Comparison of ENCODE assay signal across 16 cellular contexts in the genomic region with DNA sequence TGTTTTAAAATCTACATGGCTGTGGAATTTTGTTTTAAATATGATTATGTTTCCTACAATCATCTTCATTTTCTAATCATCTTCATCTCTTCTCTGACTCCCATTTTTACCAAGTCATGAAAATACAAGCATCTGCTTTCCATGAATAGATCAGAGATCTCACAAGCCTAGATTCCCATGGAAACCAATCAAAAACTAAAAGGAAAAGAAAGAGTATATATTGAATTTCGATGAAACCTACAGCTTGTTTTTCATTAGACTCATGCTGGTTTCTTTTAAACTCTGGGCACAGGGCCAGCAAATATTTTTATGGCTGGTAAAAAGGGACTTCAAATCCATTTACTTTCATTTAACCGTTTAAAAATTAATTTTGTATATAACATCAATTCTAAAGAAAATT. TPM values are rescaled to one million over a fixed set of nuclear protein-coding genes. Genes with fewer than 3 reads are reported as not detected.
DNase-seq lines count a peak whose midpoint lies in the region; ATAC-seq and TF ChIP-seq lines count a peak whose summit lies in the region.
"Had no signal": no experiment of that assay in that cellular context is flagged by ENCODE, and none has a peak within 500 bp of the region (broad histone marks: within the 10 kb centered on the region; RNA-seq: fewer than 3 reads in every experiment).

No MANE protein-coding gene starts in this region.

- H3K4me1 Mint-ChIP-seq in activated CD4-positive, alpha-beta T cell treated with anti-CD3 and anti-CD28 coated beads for 36 hours = no peaks in the 10 kb centered on the region
- H3K4me1 Mint-ChIP-seq: activated T-helper 17 cell treated with anti-CD3 and anti-CD28 coated beads, Interleukin-2, amount 50 U/mL, for 72 hours had no signal

- no peak overlapping the region for H3K4me3 ChIP-seq in astrocyte of the spinal cord (ENCODE audit: low read depth, low read length)
- H3K4me3 ChIP-seq in heart right ventricle = no peak overlapping the region
- H3K4me3 ChIP-seq: esophagus squamous epithelium, lower lobe of right lung, right atrium auricular region, transverse colon had no signal

- no peak overlapping the region for H3K4me3 Mint-ChIP-seq in activated CD4-positive, alpha-beta T cell treated with anti-CD3 and anti-CD28 coated beads for 36 hours
- H3K4me3 Mint-ChIP-seq: activated CD8-positive, alpha-beta T cell treated with anti-CD3 and anti-CD28 coated beads, Interleukin-2, amount 10 ng/mL, durations not matched to agents 7 days and 5 days; activated T-helper 17 cell treated with anti-CD3 and anti-CD28 coated beads, Interleukin-2, amount 50 U/mL, for 72 hours; dendritic cell treated with granulocyte-macrophage colony-stimulating factor and Interleukin-4, amounts not matched to agents 40 ng/mL and 50 ng/mL, for 4 days had no signal

- peaks cover 0 to 3% (median 0%) of the 10 kb centered on the region in 9 donors for H3K4me1 ChIP-seq in heart right ventricle
- H3K4me1 ChIP-seq: esophagus squamous epithelium, lower lobe of right lung, right atrium auricular region, transverse colon had no signal

- no peak overlapping the region for H3K27ac Mint-ChIP-seq in activated CD4-positive, alpha-beta T cell treated with anti-CD3 and anti-CD28 coated beads for 36 hours
- H3K27ac Mint-ChIP-seq: activated CD8-positive, alpha-beta T cell treated with anti-CD3 and anti-CD28 coated beads, Interleukin-2, amount 10 ng/mL, durations not matched to agents 7 days and 5 days; activated T-helper 17 cell treated with anti-CD3 and anti-CD28 coated beads, Interleukin-2, amount 50 U/mL, for 72 hours; dendritic cell treated with granulocyte-macrophage colony-stimulating factor and Interleukin-4, amounts not matched to agents 40 ng/mL and 50 ng/mL, for 4 days had no signal

- peak; percentile 26 for DNase-seq in COR-L47 (lab: John Stamatoyannopoulos, UW)
- peak; percentile 27 for DNase-seq in M059J (ENCODE audit: low read depth)
- DNase-seq in astrocyte of the spinal cord (ENCODE audit: low read depth, low spot score) = peak; percentile 62
- DNase-seq in iris pigment epithelial cell (ENCODE audit: low read depth) = peak; percentile 49
- no peak for DNase-seq in heart right ventricle
- no peak for DNase-seq in activated CD8-positive, alpha-beta memory T cell treated with anti-CD3 and anti-CD28 coated beads for 24 hours
- DNase-seq in activated CD4-positive, alpha-beta T cell treated with anti-CD3 and anti-CD28 coated beads for 36 hours = no peak
- DNase-seq: activated CD8-positive, alpha-beta T cell treated with anti-CD3 and anti-CD28 coated beads, Interleukin-2, amount 10 ng/mL, durations not matched to agents 7 days and 5 days; esophagus squamous epithelium; lower lobe of right lung; stimulated activated CD4-positive, alpha-beta T cell treated with anti-CD3 and anti-CD28 coated beads, Interleukin-2, amount 100 ng/mL, for 48 hours; transverse colon had no signal

- in situ Hi-C loops in astrocyte of the spinal cord (cut with HindIII; ENCODE audit: low sequenced_read_pairs) = no loop called here

- H3K9me3 Mint-ChIP-seq in activated CD4-positive, alpha-beta T cell treated with anti-CD3 and anti-CD28 coated beads for 36 hours (ENCODE audit: low read depth) = no peaks in the 10 kb centered on the region
- H3K9me3 Mint-ChIP-seq: activated T-helper 17 cell treated with anti-CD3 and anti-CD28 coated beads, Interleukin-2, amount 50 U/mL, for 72 hours; dendritic cell treated with granulocyte-macrophage colony-stimulating factor and Interleukin-4, amounts not matched to agents 40 ng/mL and 50 ng/mL, for 4 days had no signal

- H3K27ac ChIP-seq in heart right ventricle = no peak overlapping the region
- H3K27ac ChIP-seq: esophagus squamous epithelium, lower lobe of right lung, right atrium auricular region, transverse colon had no signal

- intact Hi-C loops in heart right ventricle (cut with DNase I) = loop anchor here in 1 of 10 donors (5.0 kb wide), 1 partner anchor 462 kb away; no protein-coding TSS in a partner anchor
- intact Hi-C loops in activated CD4-positive, alpha-beta T cell treated with anti-CD3 and anti-CD28 coated beads for 36 hours (cut with DNase I, micrococcal nuclease) = no loop called here

- no peaks in the 10 kb centered on the region for H3K27me3 Mint-ChIP-seq in activated CD4-positive, alpha-beta T cell treated with anti-CD3 and anti-CD28 coated beads for 36 hours
- H3K27me3 Mint-ChIP-seq: activated T-helper 17 cell treated with anti-CD3 and anti-CD28 coated beads, Interleukin-2, amount 50 U/mL, for 72 hours; dendritic cell treated with granulocyte-macrophage colony-stimulating factor and Interleukin-4, amounts not matched to agents 40 ng/mL and 50 ng/mL, for 4 days had no signal

- H3K36me3 ChIP-seq in heart right ventricle = no peaks in the 10 kb centered on the region
- H3K36me3 ChIP-seq: esophagus squamous epithelium, lower lobe of right lung, right atrium auricular region, transverse colon had no signal

- TF ChIP-seq CTCF in astrocyte of the spinal cord (IDR thresholded peaks at IDR 0.05; ENCODE audit: low read depth, low read length) (no peak), heart right ventricle (IDR thresholded peaks at IDR 0.05) (no peak)

- no peaks in the 10 kb centered on the region for H3K27me3 ChIP-seq in heart right ventricle
- H3K27me3 ChIP-seq: esophagus squamous epithelium, right atrium auricular region, transverse colon had no signal

- peaks cover 2% of the 10 kb centered on the region for H3K36me3 Mint-ChIP-seq in activated CD4-positive, alpha-beta T cell treated with anti-CD3 and anti-CD28 coated beads for 36 hours (ENCODE audit: low read depth)

- POLR2A ChIA-PET in activated CD4-positive, alpha-beta T cell treated with anti-CD3 and anti-CD28 coated beads for 36 hours (lab: Charles Lee) = no interaction called here

- H3K9me3 ChIP-seq in heart right ventricle = no peaks in the 10 kb centered on the region
- H3K9me3 ChIP-seq: esophagus squamous epithelium, lower lobe of right lung, right atrium auricular region, transverse colon had no signal

- 65 to 67% methylated on average over 2 of the region's 2 CpGs for WGBS in heart right ventricle, 2 donors

- no peak for ATAC-seq in heart right ventricle
- no peak for ATAC-seq in GM18517 (IDR thresholded peaks at IDR 0.05; ENCODE audit: unreplicated experiment)
- ATAC-seq in activated CD4-positive, alpha-beta T cell treated with anti-CD3 and anti-CD28 coated beads for 36 hours = no peak
- ATAC-seq: activated CD8-positive, alpha-beta T cell treated with anti-CD3 and anti-CD28 coated beads, Interleukin-2, amount 10 ng/mL, durations not matched to agents 7 days and 5 days; activated T-helper 17 cell treated with anti-CD3 and anti-CD28 coated beads, Interleukin-2, amount 50 U/mL, for 72 hours; lower lobe of right lung had no signal

- CTCF ChIA-PET in activated CD4-positive, alpha-beta T cell treated with anti-CD3 and anti-CD28 coated beads for 36 hours (lab: Charles Lee) = no interaction called here

RNA-seq across cellular contexts. Expression of gene INVS, which starts 51.2 kb away (rescaled TPM):
- total RNA-seq in M059J (2014; rRNA removed; shearing (Covaris generic)) = 11.8 and 11.9 TPM in 2 replicates
- total RNA-seq in heart right ventricle = 1 to 10 TPM; 4.7 to 8.0 (median 6.3) TPM
- polyA plus RNA-seq in heart right ventricle = 1 to 10 TPM; 1.6 to 3.9 TPM
- 10 to 100 TPM; 14.1 to 19.3 TPM for total RNA-seq in activated CD4-positive, alpha-beta T cell treated with anti-CD3 and anti-CD28 coated beads for 36 hours

RNA-seq across cellular contexts. Expression of gene ERP44, which starts 51.4 kb away (rescaled TPM):
- 42.4 and 52.5 TPM in 2 replicates for total RNA-seq in M059J (2014; rRNA removed; shearing (Covaris generic))
- 10 to 100 TPM; 11.9 to 19.8 (median 14.8) TPM for total RNA-seq in heart right ventricle
- polyA plus RNA-seq in heart right ventricle = 10 to 100 TPM; 15.6 to 19.5 TPM
- 10 to 100 TPM; 12.0 to 12.4 TPM for total RNA-seq in activated CD4-positive, alpha-beta T cell treated with anti-CD3 and anti-CD28 coated beads for 36 hours

Comparison
In these comparisons a context has a peak if more than half of its experiments do, and no peak if none do; other contexts are left out.
1. DNase-seq: peak in COR-L47 (single experiment), M059J (single experiment), astrocyte of the spinal cord (single experiment) and iris pigment epithelial cell (single experiment); none in heart right ventricle (0 of 2), activated CD8-positive, alpha-beta memory T cell treated with anti-CD3 and anti-CD28 coated beads for 24 hours (single experiment) and activated CD4-positive, alpha-beta T cell treated with anti-CD3 and anti-CD28 coated beads for 36 hours (single experiment).